14 cellular contexts compared by ENCODE assay signal in genomic region chr10:75853085-75853484, GRCh38.
DNase-seq lines count a peak whose midpoint lies in the region; ATAC-seq and TF ChIP-seq lines count a peak whose summit lies in the region.
"Had no signal": no experiment of that assay in that cellular context is flagged by ENCODE, and none has a peak within 500 bp of the region (broad histone marks: within the 10 kb centered on the region; RNA-seq: fewer than 3 reads in every experiment).

No MANE protein-coding gene starts in this region.

- H3K36me3 ChIP-seq in endodermal cell (ENCODE audit: control insufficient read depth, insufficient read depth, low read length) (no peaks in the 10 kb centered on the region), parathyroid adenoma (ENCODE audit: control insufficient read depth, insufficient read depth, low read length) (no peaks in the 10 kb centered on the region)
- H3K36me3 ChIP-seq: MG63, SJSA1, stomach had no signal

- no peak overlapping the region for H2AFZ ChIP-seq in parathyroid adenoma

- H3K4me2 ChIP-seq in parathyroid adenoma (ENCODE audit: low read length): no peak overlapping the region

- H3K9me3 ChIP-seq in endodermal cell (ENCODE audit: control insufficient read depth, low read length) (no peaks in the 10 kb centered on the region), parathyroid adenoma (ENCODE audit: control insufficient read depth, low read length) (no peaks in the 10 kb centered on the region)
- H3K9me3 ChIP-seq: MG63, SJSA1, stomach had no signal

- H3K9ac ChIP-seq in endodermal cell (ENCODE audit: extremely low read depth, low read length, poor library complexity, severe bottlenecking) (no peak overlapping the region), parathyroid adenoma (no peak overlapping the region)

- no peaks in the 10 kb centered on the region for H3K36me3 Mint-ChIP-seq in endodermal cell (ENCODE audit: low read depth)
- no peaks in the 10 kb centered on the region for H3K36me3 Mint-ChIP-seq in stimulated activated memory B cell treated with anti-CD40 and anti-IgM and Interleukin-4, amounts not matched to agents 10 μg/mL and 1 μg/mL and 100 μg/mL, for 72 hours
- H3K36me3 Mint-ChIP-seq: activated naive CD4-positive, alpha-beta T cell treated with anti-CD3 and anti-CD28 coated beads, Interleukin-2, amount 10 ng/mL, durations not matched to agents 7 days and 5 days; naive thymus-derived CD8-positive, alpha-beta T cell had no signal

- peaks cover 8% of the 10 kb centered on the region for H3K9me3 Mint-ChIP-seq in endodermal cell
- no peaks in the 10 kb centered on the region for H3K9me3 Mint-ChIP-seq in stimulated activated memory B cell treated with anti-CD40 and anti-IgM and Interleukin-4, amounts not matched to agents 10 μg/mL and 1 μg/mL and 100 μg/mL, for 72 hours
- H3K9me3 Mint-ChIP-seq: activated naive CD4-positive, alpha-beta T cell treated with anti-CD3 and anti-CD28 coated beads, Interleukin-2, amount 10 ng/mL, durations not matched to agents 7 days and 5 days had no signal

- 97% methylated on average over 2 of the region's 2 CpGs; no CpG with 5 or more reads in 1 of the 2 experiments for WGBS in endodermal cell (ENCODE audit: insufficient coverage in 1 of 2, insufficient read length in 1 of 2), 2 experiments

- TF ChIP-seq POLR2A in NB4 (IDR thresholded peaks at IDR 0.05; ENCODE audit: extremely low read depth, insufficient read length): no peak

- ATAC-seq in GM19351 (IDR thresholded peaks at IDR 0.05; ENCODE audit: unreplicated experiment): no peak
- no peak for ATAC-seq in stimulated activated memory B cell treated with anti-CD40 and anti-IgM and Interleukin-4, amounts not matched to agents 10 μg/mL and 1 μg/mL and 100 μg/mL, for 72 hours
- no peak for ATAC-seq in HG02588 (IDR thresholded peaks at IDR 0.05; ENCODE audit: unreplicated experiment)
- ATAC-seq: naive thymus-derived CD8-positive, alpha-beta T cell had no signal

- no peak overlapping the region for H3K27ac Mint-ChIP-seq in endodermal cell
- H3K27ac Mint-ChIP-seq in stimulated activated memory B cell treated with anti-CD40 and anti-IgM and Interleukin-4, amounts not matched to agents 10 μg/mL and 1 μg/mL and 100 μg/mL, for 72 hours: no peak overlapping the region
- H3K27ac Mint-ChIP-seq: activated naive CD4-positive, alpha-beta T cell treated with anti-CD3 and anti-CD28 coated beads, Interleukin-2, amount 10 ng/mL, durations not matched to agents 7 days and 5 days; naive thymus-derived CD8-positive, alpha-beta T cell had no signal

- no peaks in the 10 kb centered on the region for H3K27me3 ChIP-seq in endodermal cell (ENCODE audit: control insufficient read depth, insufficient read depth, low read length, poor library complexity, severe bottlenecking)
- H3K27me3 ChIP-seq in parathyroid adenoma (ENCODE audit: control insufficient read depth, insufficient read depth, low read length): no peaks in the 10 kb centered on the region
- H3K27me3 ChIP-seq: MG63, SJSA1, stomach had no signal

- no peak overlapping the region for H3K4me3 Mint-ChIP-seq in endodermal cell
- H3K4me3 Mint-ChIP-seq in stimulated activated memory B cell treated with anti-CD40 and anti-IgM and Interleukin-4, amounts not matched to agents 10 μg/mL and 1 μg/mL and 100 μg/mL, for 72 hours: no peak overlapping the region
- H3K4me3 Mint-ChIP-seq: activated naive CD4-positive, alpha-beta T cell treated with anti-CD3 and anti-CD28 coated beads, Interleukin-2, amount 10 ng/mL, durations not matched to agents 7 days and 5 days; naive thymus-derived CD8-positive, alpha-beta T cell had no signal

- no peaks in the 10 kb centered on the region for H3K27me3 Mint-ChIP-seq in endodermal cell (ENCODE audit: insufficient read depth)
- H3K27me3 Mint-ChIP-seq in stimulated activated memory B cell treated with anti-CD40 and anti-IgM and Interleukin-4, amounts not matched to agents 10 μg/mL and 1 μg/mL and 100 μg/mL, for 72 hours: no peaks in the 10 kb centered on the region
- H3K27me3 Mint-ChIP-seq: activated naive CD4-positive, alpha-beta T cell treated with anti-CD3 and anti-CD28 coated beads, Interleukin-2, amount 10 ng/mL, durations not matched to agents 7 days and 5 days; naive thymus-derived CD8-positive, alpha-beta T cell had no signal

- DNase-seq in ELR (ENCODE audit: low read depth): peak; percentile 6
- DNase-seq in NB4 (ENCODE audit: low read depth): no peak
- no peak for DNase-seq in endodermal cell
- DNase-seq in activated naive CD4-positive, alpha-beta T cell (lab: John Stamatoyannopoulos, UW): no peak
- DNase-seq: activated naive CD4-positive, alpha-beta T cell treated with anti-CD3 and anti-CD28 coated beads, Interleukin-2, amount 10 ng/mL, durations not matched to agents 7 days and 5 days; MG63; naive thymus-derived CD8-positive, alpha-beta T cell; NCI-H345; stomach had no signal

- no peak overlapping the region for H3K27ac ChIP-seq in endodermal cell (ENCODE audit: low read depth, low read length)
- H3K27ac ChIP-seq in parathyroid adenoma: no peak overlapping the region
- H3K27ac ChIP-seq: SJSA1, stomach had no signal

- H3K79me2 ChIP-seq in parathyroid adenoma: no peaks in the 10 kb centered on the region

- peaks cover 8% of the 10 kb centered on the region for H3K4me1 Mint-ChIP-seq in endodermal cell
- H3K4me1 Mint-ChIP-seq in stimulated activated memory B cell treated with anti-CD40 and anti-IgM and Interleukin-4, amounts not matched to agents 10 μg/mL and 1 μg/mL and 100 μg/mL, for 72 hours: no peaks in the 10 kb centered on the region
- H3K4me1 Mint-ChIP-seq: activated naive CD4-positive, alpha-beta T cell treated with anti-CD3 and anti-CD28 coated beads, Interleukin-2, amount 10 ng/mL, durations not matched to agents 7 days and 5 days; naive thymus-derived CD8-positive, alpha-beta T cell had no signal

- H3K4me3 ChIP-seq in NB4 (ENCODE audit: low read depth, low read length) (no peak overlapping the region), endodermal cell (ENCODE audit: low read length) (no peak overlapping the region), parathyroid adenoma (ENCODE audit: low read depth, low read length) (no peak overlapping the region)
- H3K4me3 ChIP-seq: MG63, SJSA1, stomach had no signal

- no peaks in the 10 kb centered on the region for H3K4me1 ChIP-seq in endodermal cell (ENCODE audit: control insufficient read depth, insufficient read depth, low read length)
- H3K4me1 ChIP-seq in parathyroid adenoma: no peaks in the 10 kb centered on the region
- H3K4me1 ChIP-seq: SJSA1, stomach had no signal

- TF ChIP-seq CTCF in NB4 (IDR thresholded peaks at IDR 0.05; ENCODE audit: low read depth, low read length): peak; percentile 37
- TF ChIP-seq CTCF in endodermal cell (conservative IDR thresholded peaks at IDR 0.05): peak; percentile 73
- peak; percentile 11 for TF ChIP-seq CTCF in parathyroid adenoma (IDR thresholded peaks at IDR 0.05)

Comparison
In these comparisons a context has a peak if more than half of its experiments do, and no peak if none do; other contexts are left out.
1. CTCF ChIP-seq: peak in every context shown above with its lines; median percentile 73 in endodermal cell; 37 in NB4; 11 in parathyroid adenoma.